In genomic region chr4:110287130-110287529, GRCh38 we compare ENCODE assay signal across 8 cellular contexts.
A peak's percentile ranks its signal among the peaks of the same experiment; 100 is the strongest.
DNase-seq lines count a peak whose midpoint lies in the region; ATAC-seq and TF ChIP-seq lines count a peak whose summit lies in the region.

No MANE protein-coding gene starts in this region.

- H3K9me3 ChIP-seq in breast epithelium (no peaks in the 10 kb centered on the region), mesenchymal stem cell (ENCODE audit: control insufficient read depth, low read length) (no peaks in the 10 kb centered on the region)

- DNase-seq in MCF 10A (ENCODE audit: unreplicated experiment), result peak; percentile 95
- DNase-seq in breast epithelium (ENCODE audit: low spot score in 2 of 2), result no peak
- DNase-seq in RPMI8226, result peak; percentile 4
- peak; percentile 76 for DNase-seq in mesenchymal stem cell
- no peak for DNase-seq in NCI-H1436 treated with DMSO at 0.1 percent for 48 hours (lab: John Stamatoyannopoulos, UW)
- DNase-seq in NCI-H526 treated with DMSO at 0.1 percent for 48 hours (lab: John Stamatoyannopoulos, UW), result no peak
- DNase-seq in DMS114 treated with DMSO at 0.1 percent for 48 hours (lab: John Stamatoyannopoulos, UW; ENCODE audit: unreplicated experiment), result no peak

- H3K4me3 ChIP-seq in breast epithelium, result no peak overlapping the region
- H3K4me3 ChIP-seq in mesenchymal stem cell (ENCODE audit: insufficient read depth in 1 of 2, low read depth in 1 of 2, low read length in 2 of 2), result no peak overlapping the region

- H3K23ac ChIP-seq in mesenchymal stem cell (ENCODE audit: low read length in 2 of 2), result no peak overlapping the region

- peak overlapping the region; percentile 91 for H3K27ac Mint-ChIP-seq in MCF 10A (ENCODE audit: low read depth, unreplicated experiment)

- no peaks in the 10 kb centered on the region for H3K36me3 Mint-ChIP-seq in MCF 10A (ENCODE audit: insufficient read depth, unreplicated experiment)

- no peaks in the 10 kb centered on the region for H3K79me1 ChIP-seq in mesenchymal stem cell (replicated peaks; ENCODE audit: low read length, poor library complexity, severe bottlenecking)

- H2BK120ac ChIP-seq in mesenchymal stem cell (ENCODE audit: low read depth, low read length), result no peak overlapping the region

- POLR2A ChIA-PET in MCF 10A (lab: Yijun Ruan, JAX), result interaction anchor here (0.6 kb wide), 2 partner anchors 40 to 366 kb away, joined by 3 read pairs; no protein-coding TSS in a partner anchor

- H3K4me1 Mint-ChIP-seq in MCF 10A (ENCODE audit: insufficient read depth, unreplicated experiment), result peaks cover 6% of the 10 kb centered on the region

- no peak overlapping the region for H2BK15ac ChIP-seq in mesenchymal stem cell (ENCODE audit: low read depth, poor library complexity, severe bottlenecking)

- WGBS in mesenchymal stem cell, result no CpG with 5 or more reads among the region's 2 CpGs

- H3K9ac ChIP-seq in mesenchymal stem cell (ENCODE audit: low read length), result peak overlapping the region; percentile 15

- no peak overlapping the region for H3K27ac ChIP-seq in breast epithelium
- no peak overlapping the region for H3K27ac ChIP-seq in mesenchymal stem cell (ENCODE audit: low read length, poor library complexity, severe bottlenecking)

- ATAC-seq in HG02870 (IDR thresholded peaks at IDR 0.05; ENCODE audit: unreplicated experiment), result peak; percentile 100

- H3K36me3 ChIP-seq in breast epithelium, result no peaks in the 10 kb centered on the region
- H3K36me3 ChIP-seq in mesenchymal stem cell (ENCODE audit: control insufficient read depth in 1 of 2, insufficient read depth in 2 of 2, low read depth in 1 of 2, low read length in 2 of 2), result no peaks in the 10 kb centered on the region

- TF ChIP-seq CTCF in MCF 10A (IDR thresholded peaks at IDR 0.05; ENCODE audit: unreplicated experiment) (no peak), breast epithelium (IDR thresholded peaks at IDR 0.05) (no peak)

- CTCF ChIA-PET in MCF 10A (lab: Yijun Ruan, JAX), result interaction anchor here (0.6 to 2.6 kb wide), 6 partner anchors 10 to 1335 kb away, joined by 3 to 8 read pairs (median 4); no protein-coding TSS in a partner anchor

- no peak overlapping the region for H3K14ac ChIP-seq in mesenchymal stem cell (ENCODE audit: low read length in 2 of 2)

- H3K27me3 Mint-ChIP-seq in MCF 10A (ENCODE audit: insufficient read depth, unreplicated experiment), result no peaks in the 10 kb centered on the region

- H2AK5ac ChIP-seq in mesenchymal stem cell (ENCODE audit: low read length, severe bottlenecking), result no peak overlapping the region

- no peaks in the 10 kb centered on the region for H3K4me1 ChIP-seq in breast epithelium
- H3K4me1 ChIP-seq in mesenchymal stem cell (ENCODE audit: control insufficient read depth, insufficient read depth, low read depth, low read length), result peaks cover 3% of the 10 kb centered on the region

- no peak overlapping the region for H2BK12ac ChIP-seq in mesenchymal stem cell (ENCODE audit: low read length in 2 of 2)

- intact Hi-C loops in MCF 10A (cut with micrococcal nuclease), result no loop called here
- intact Hi-C loops in breast epithelium (cut with DNase I; ENCODE audit: low total_unique reads), result no loop called here

- BruUV-seq in MCF 10A (replicated peaks; lab: Mats Ljungman, UMichigan), result no TSS peak

- no peak overlapping the region for H3K4me2 ChIP-seq in mesenchymal stem cell (ENCODE audit: low read length, poor library complexity, severe bottlenecking)

- no peak for TF ChIP-seq POLR2A in breast epithelium (IDR thresholded peaks at IDR 0.05)

- H3K4ac ChIP-seq in mesenchymal stem cell (ENCODE audit: low read depth in 1 of 2, low read length in 2 of 2), result no peak overlapping the region

- H2AFZ ChIP-seq in mesenchymal stem cell (ENCODE audit: low read depth, low read length), result no peak overlapping the region

- no peak overlapping the region for H3K4me3 Mint-ChIP-seq in MCF 10A (ENCODE audit: unreplicated experiment)

- H4K91ac ChIP-seq in mesenchymal stem cell (ENCODE audit: low read length), result no peak overlapping the region

- no peak overlapping the region for H4K8ac ChIP-seq in mesenchymal stem cell (ENCODE audit: low read length)

- H3K9me3 Mint-ChIP-seq in MCF 10A (ENCODE audit: unreplicated experiment), result no peaks in the 10 kb centered on the region

- H3K18ac ChIP-seq in mesenchymal stem cell (ENCODE audit: low read depth in 1 of 2, low read length in 2 of 2), result no peak overlapping the region

- no peaks in the 10 kb centered on the region for H3K27me3 ChIP-seq in breast epithelium
- no peaks in the 10 kb centered on the region for H3K27me3 ChIP-seq in mesenchymal stem cell (ENCODE audit: control insufficient read depth in 1 of 2, insufficient read depth in 1 of 2, low read length in 2 of 2)

- H2BK5ac ChIP-seq in mesenchymal stem cell (ENCODE audit: low read depth, low read length, poor library complexity, severe bottlenecking), result no peak overlapping the region

Comparison
In these comparisons a context has a peak if more than half of its experiments do, and no peak if none do; other contexts are left out.
1. DNase-seq: peak in MCF 10A (single experiment), RPMI8226 (single experiment) and mesenchymal stem cell (single experiment); none in breast epithelium (0 of 2), NCI-H1436 treated with DMSO at 0.1 percent for 48 hours (single experiment), NCI-H526 treated with DMSO at 0.1 percent for 48 hours (single experiment) and DMS114 treated with DMSO at 0.1 percent for 48 hours (single experiment).